In genomic region chr7:24401628-24402593, GRCh38 we compare ENCODE assay signal across 8 cellular contexts.
DNase-seq lines count a peak whose midpoint lies in the region; ATAC-seq and TF ChIP-seq lines count a peak whose summit lies in the region.

No MANE protein-coding gene starts in this region.

- intact Hi-C loops in testis (cut with DNase I; ENCODE audit: low total_unique reads) = no loop called here

- ATAC-seq in HG02981 (IDR thresholded peaks at IDR 0.05; ENCODE audit: unreplicated experiment) = peak; percentile 61

- POLR2A ChIA-PET in RWPE1 (lab: Yijun Ruan, JAX; ENCODE audit: low non-redundant PET) = no interaction called here

- no peaks in the 10 kb centered on the region for H3K9me3 ChIP-seq in testis

- WGBS in testis, 2 donors = 54 to 58% methylated on average over 13 of the region's 15 CpGs

- no peak overlapping the region for H3K27ac ChIP-seq in RWPE1
- no peak overlapping the region for H3K27ac ChIP-seq in testis

- peak; percentile 9 for DNase-seq in DMS79 treated with DMSO at 0.1 percent for 48 hours (lab: John Stamatoyannopoulos, UW)
- no peak for DNase-seq in DMS79 (lab: John Stamatoyannopoulos, UW)
- peak; percentile 17 for DNase-seq in RWPE1 (ENCODE audit: low spot score)
- DNase-seq in glomerular visceral epithelial cell (ENCODE audit: extremely low spot score) = peak; percentile 32
- DNase-seq in testis = no peak
- no peak for DNase-seq in cortex of kidney (lab: John Stamatoyannopoulos, UW)
- no peak for DNase-seq in activated T-cell treated with anti-CD3 and anti-CD28 coated beads, Interleukin-2, amount 50 U/mL, for 1 hour

- CTCF ChIA-PET in RWPE1 (lab: Yijun Ruan, JAX) = interaction anchor here (0.7 kb wide), 1 partner anchor 15 kb away, joined by 4 read pairs; no protein-coding TSS in a partner anchor

- peak; percentile 77 for TF ChIP-seq CTCF in RWPE1 (conservative IDR thresholded peaks at IDR 0.05; ENCODE audit: low read depth)
- peak; percentile 11 to 38 (median 22) for TF ChIP-seq CTCF in testis (IDR thresholded peaks at IDR 0.05)

- no peaks in the 10 kb centered on the region for H3K36me3 ChIP-seq in testis (ENCODE audit: low read depth, missing control alignments)

- no peak overlapping the region for H3K4me3 ChIP-seq in testis

- TF ChIP-seq POLR2A in testis (IDR thresholded peaks at IDR 0.05) = no peak

- no peaks in the 10 kb centered on the region for H3K27me3 ChIP-seq in testis

- no peaks in the 10 kb centered on the region for H3K4me1 ChIP-seq in testis

Comparison
In these comparisons a context has a peak if more than half of its experiments do, and no peak if none do; other contexts are left out.
1. DNase-seq: peak in DMS79 treated with DMSO at 0.1 percent for 48 hours (single experiment), RWPE1 (single experiment) and glomerular visceral epithelial cell (single experiment); none in DMS79 (single experiment), testis (single experiment), cortex of kidney (single experiment) and activated T-cell treated with anti-CD3 and anti-CD28 coated beads, Interleukin-2, amount 50 U/mL, for 1 hour (single experiment).